1 cellular context compared by ENCODE assay signal in the genomic region with DNA sequence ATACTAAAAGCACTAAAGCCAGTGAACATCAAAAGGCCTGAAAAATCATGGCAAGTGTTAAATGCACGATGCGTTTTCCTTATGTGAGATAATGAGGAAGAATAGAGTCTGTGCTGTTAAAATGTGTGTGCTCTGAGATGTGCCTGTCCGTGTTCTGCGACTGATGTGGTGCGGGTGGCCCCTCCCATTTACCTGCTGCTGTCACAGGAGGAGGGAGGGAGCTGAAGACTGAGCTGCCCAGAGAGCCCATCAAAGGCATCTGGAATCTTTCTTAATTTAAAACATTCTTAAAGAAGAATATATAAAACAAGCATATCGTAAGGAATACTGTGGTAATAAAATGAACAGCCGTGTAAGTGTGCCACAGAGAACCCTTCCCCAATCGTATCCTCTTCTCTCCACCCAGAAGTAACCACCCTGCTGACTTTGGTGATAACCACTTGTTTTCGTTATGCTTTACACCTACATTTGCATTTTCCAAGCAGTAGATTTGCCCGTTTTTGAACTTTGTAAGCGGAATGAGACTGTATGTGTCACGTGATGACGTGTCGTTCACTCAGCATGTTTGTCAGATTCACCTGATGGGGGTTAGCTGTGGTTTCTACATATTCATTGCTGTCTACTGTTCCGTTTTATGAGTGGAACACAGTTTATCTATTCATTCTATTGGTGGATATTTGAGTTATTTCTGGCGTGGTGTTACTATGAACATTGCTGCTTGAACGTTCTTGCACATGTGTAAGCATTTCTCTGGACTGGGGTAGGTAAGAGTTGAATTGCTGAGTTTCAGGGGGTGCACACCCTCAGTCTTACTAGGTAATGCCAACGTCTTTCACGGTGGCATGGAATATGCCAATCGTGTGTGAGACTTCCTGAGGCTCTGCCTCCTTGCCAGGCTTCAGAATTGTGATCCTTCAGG.
TF ChIP-seq lines count a peak whose summit lies in the region.

No MANE protein-coding gene starts in this region.

TF ChIP-seq in K562, 482 proteins besides CTCF, POLR2A, EP300 and RAD21 (continued from another document and continues in another):
- TF ChIP-seq E2F1 (CRISPR knock-in tag; IDR thresholded peaks at IDR 0.05) = no peak
- TF ChIP-seq MAFF (IDR thresholded peaks at IDR 0.05; ENCODE audit: low read length) = 0 out of 2 replicates have a peak, but pooled peaks have one; percentile 2
- no peak for TF ChIP-seq NR0B1 (IDR thresholded peaks at IDR 0.05; ENCODE audit: partially characterized antibody)
- peak; percentile 11; the same call in 1 of the 2 replicates for TF ChIP-seq ZNF766 (CRISPR knock-in tag; conservative IDR thresholded peaks at IDR 0.05)
- TF ChIP-seq TRIM24 (IDR thresholded peaks at IDR 0.05) = peak in 1 of 2 experiments; percentile 68; a peak in 2 of 4 replicates
- no peak for TF ChIP-seq ZNF174 (CRISPR knock-in tag; IDR thresholded peaks at IDR 0.05)
- TF ChIP-seq RBBP5 (IDR thresholded peaks at IDR 0.05; ENCODE audit: borderline replicate concordance, insufficient read depth, low read length, poor library complexity, severe bottlenecking) = peak; percentile 29
- no peak for TF ChIP-seq SRSF3 (IDR thresholded peaks at IDR 0.05; ENCODE audit: insufficient read depth, low read length)
- 0 out of 2 replicates have a peak, but pooled peaks have one; percentile 12 for TF ChIP-seq ZNF3 (CRISPR knock-in tag; IDR thresholded peaks at IDR 0.05)
- TF ChIP-seq MTA3 (IDR thresholded peaks at IDR 0.05; ENCODE audit: borderline replicate concordance) = peak; percentile 42; the same call in 1 of the 2 replicates
- no peak for TF ChIP-seq NELFE (IDR thresholded peaks at IDR 0.05; ENCODE audit: insufficient read depth, insufficient read length)
- no peak for TF ChIP-seq RBM14 (IDR thresholded peaks at IDR 0.05; ENCODE audit: borderline replicate concordance, insufficient read depth, low read depth, low read length)
- TF ChIP-seq, protein P1, sequence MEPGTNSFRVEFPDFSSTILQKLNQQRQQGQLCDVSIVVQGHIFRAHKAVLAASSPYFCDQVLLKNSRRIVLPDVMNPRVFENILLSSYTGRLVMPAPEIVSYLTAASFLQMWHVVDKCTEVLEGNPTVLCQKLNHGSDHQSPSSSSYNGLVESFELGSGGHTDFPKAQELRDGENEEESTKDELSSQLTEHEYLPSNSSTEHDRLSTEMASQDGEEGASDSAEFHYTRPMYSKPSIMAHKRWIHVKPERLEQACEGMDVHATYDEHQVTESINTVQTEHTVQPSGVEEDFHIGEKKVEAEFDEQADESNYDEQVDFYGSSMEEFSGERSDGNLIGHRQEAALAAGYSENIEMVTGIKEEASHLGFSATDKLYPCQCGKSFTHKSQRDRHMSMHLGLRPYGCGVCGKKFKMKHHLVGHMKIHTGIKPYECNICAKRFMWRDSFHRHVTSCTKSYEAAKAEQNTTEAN (CRISPR knock-in tag; IDR thresholded peaks at IDR 0.05) = no peak
- TF ChIP-seq ZNF165 (CRISPR knock-in tag; IDR thresholded peaks at IDR 0.05; ENCODE audit: borderline replicate concordance) = no peak
- TF ChIP-seq C11orf30 (IDR thresholded peaks at IDR 0.05; ENCODE audit: low read depth) = no peak
- TF ChIP-seq SAFB (IDR thresholded peaks at IDR 0.05; ENCODE audit: borderline replicate concordance, low read depth, low read length) = no peak
- no peak for TF ChIP-seq RBM39 (optimal IDR thresholded peaks at IDR 0.05; ENCODE audit: low read depth, low read length)
- TF ChIP-seq HDAC2 (IDR thresholded peaks at IDR 0.05) = peak; percentile 80
- peak; percentile 81; the same call in 1 of the 2 replicates for TF ChIP-seq MTA1 (IDR thresholded peaks at IDR 0.05; ENCODE audit: borderline replicate concordance)
- TF ChIP-seq, protein P2, sequence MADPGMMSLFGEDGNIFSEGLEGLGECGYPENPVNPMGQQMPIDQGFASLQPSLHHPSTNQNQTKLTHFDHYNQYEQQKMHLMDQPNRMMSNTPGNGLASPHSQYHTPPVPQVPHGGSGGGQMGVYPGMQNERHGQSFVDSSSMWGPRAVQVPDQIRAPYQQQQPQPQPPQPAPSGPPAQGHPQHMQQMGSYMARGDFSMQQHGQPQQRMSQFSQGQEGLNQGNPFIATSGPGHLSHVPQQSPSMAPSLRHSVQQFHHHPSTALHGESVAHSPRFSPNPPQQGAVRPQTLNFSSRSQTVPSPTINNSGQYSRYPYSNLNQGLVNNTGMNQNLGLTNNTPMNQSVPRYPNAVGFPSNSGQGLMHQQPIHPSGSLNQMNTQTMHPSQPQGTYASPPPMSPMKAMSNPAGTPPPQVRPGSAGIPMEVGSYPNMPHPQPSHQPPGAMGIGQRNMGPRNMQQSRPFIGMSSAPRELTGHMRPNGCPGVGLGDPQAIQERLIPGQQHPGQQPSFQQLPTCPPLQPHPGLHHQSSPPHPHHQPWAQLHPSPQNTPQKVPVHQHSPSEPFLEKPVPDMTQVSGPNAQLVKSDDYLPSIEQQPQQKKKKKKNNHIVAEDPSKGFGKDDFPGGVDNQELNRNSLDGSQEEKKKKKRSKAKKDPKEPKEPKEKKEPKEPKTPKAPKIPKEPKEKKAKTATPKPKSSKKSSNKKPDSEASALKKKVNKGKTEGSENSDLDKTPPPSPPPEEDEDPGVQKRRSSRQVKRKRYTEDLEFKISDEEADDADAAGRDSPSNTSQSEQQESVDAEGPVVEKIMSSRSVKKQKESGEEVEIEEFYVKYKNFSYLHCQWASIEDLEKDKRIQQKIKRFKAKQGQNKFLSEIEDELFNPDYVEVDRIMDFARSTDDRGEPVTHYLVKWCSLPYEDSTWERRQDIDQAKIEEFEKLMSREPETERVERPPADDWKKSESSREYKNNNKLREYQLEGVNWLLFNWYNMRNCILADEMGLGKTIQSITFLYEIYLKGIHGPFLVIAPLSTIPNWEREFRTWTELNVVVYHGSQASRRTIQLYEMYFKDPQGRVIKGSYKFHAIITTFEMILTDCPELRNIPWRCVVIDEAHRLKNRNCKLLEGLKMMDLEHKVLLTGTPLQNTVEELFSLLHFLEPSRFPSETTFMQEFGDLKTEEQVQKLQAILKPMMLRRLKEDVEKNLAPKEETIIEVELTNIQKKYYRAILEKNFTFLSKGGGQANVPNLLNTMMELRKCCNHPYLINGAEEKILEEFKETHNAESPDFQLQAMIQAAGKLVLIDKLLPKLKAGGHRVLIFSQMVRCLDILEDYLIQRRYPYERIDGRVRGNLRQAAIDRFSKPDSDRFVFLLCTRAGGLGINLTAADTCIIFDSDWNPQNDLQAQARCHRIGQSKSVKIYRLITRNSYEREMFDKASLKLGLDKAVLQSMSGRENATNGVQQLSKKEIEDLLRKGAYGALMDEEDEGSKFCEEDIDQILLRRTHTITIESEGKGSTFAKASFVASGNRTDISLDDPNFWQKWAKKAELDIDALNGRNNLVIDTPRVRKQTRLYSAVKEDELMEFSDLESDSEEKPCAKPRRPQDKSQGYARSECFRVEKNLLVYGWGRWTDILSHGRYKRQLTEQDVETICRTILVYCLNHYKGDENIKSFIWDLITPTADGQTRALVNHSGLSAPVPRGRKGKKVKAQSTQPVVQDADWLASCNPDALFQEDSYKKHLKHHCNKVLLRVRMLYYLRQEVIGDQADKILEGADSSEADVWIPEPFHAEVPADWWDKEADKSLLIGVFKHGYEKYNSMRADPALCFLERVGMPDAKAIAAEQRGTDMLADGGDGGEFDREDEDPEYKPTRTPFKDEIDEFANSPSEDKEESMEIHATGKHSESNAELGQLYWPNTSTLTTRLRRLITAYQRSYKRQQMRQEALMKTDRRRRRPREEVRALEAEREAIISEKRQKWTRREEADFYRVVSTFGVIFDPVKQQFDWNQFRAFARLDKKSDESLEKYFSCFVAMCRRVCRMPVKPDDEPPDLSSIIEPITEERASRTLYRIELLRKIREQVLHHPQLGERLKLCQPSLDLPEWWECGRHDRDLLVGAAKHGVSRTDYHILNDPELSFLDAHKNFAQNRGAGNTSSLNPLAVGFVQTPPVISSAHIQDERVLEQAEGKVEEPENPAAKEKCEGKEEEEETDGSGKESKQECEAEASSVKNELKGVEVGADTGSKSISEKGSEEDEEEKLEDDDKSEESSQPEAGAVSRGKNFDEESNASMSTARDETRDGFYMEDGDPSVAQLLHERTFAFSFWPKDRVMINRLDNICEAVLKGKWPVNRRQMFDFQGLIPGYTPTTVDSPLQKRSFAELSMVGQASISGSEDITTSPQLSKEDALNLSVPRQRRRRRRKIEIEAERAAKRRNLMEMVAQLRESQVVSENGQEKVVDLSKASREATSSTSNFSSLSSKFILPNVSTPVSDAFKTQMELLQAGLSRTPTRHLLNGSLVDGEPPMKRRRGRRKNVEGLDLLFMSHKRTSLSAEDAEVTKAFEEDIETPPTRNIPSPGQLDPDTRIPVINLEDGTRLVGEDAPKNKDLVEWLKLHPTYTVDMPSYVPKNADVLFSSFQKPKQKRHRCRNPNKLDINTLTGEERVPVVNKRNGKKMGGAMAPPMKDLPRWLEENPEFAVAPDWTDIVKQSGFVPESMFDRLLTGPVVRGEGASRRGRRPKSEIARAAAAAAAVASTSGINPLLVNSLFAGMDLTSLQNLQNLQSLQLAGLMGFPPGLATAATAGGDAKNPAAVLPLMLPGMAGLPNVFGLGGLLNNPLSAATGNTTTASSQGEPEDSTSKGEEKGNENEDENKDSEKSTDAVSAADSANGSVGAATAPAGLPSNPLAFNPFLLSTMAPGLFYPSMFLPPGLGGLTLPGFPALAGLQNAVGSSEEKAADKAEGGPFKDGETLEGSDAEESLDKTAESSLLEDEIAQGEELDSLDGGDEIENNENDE (IDR thresholded peaks at IDR 0.05; ENCODE audit: low read depth, low read length) = no peak
- TF ChIP-seq CHCHD3 (CRISPR knock-in tag; IDR thresholded peaks at IDR 0.05) = no peak
- no peak for TF ChIP-seq JUNB (CRISPR knock-in tag; conservative IDR thresholded peaks at IDR 0.05)
- TF ChIP-seq, protein P3, sequence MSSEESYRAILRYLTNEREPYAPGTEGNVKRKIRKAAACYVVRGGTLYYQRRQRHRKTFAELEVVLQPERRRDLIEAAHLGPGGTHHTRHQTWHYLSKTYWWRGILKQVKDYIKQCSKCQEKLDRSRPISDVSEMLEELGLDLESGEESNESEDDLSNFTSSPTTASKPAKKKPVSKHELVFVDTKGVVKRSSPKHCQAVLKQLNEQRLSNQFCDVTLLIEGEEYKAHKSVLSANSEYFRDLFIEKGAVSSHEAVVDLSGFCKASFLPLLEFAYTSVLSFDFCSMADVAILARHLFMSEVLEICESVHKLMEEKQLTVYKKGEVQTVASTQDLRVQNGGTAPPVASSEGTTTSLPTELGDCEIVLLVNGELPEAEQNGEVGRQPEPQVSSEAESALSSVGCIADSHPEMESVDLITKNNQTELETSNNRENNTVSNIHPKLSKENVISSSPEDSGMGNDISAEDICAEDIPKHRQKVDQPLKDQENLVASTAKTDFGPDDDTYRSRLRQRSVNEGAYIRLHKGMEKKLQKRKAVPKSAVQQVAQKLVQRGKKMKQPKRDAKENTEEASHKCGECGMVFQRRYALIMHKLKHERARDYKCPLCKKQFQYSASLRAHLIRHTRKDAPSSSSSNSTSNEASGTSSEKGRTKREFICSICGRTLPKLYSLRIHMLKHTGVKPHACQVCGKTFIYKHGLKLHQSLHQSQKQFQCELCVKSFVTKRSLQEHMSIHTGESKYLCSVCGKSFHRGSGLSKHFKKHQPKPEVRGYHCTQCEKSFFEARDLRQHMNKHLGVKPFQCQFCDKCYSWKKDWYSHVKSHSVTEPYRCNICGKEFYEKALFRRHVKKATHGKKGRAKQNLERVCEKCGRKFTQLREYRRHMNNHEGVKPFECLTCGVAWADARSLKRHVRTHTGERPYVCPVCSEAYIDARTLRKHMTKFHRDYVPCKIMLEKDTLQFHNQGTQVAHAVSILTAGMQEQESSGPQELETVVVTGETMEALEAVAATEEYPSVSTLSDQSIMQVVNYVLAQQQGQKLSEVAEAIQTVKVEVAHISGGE (CRISPR knock-in tag; IDR thresholded peaks at IDR 0.05) = peak in 1 of 3 experiments; percentile 79; a peak in 2 of 6 replicates
- no peak for TF ChIP-seq ZNF41 (CRISPR knock-in tag; conservative IDR thresholded peaks at IDR 0.05)
- 0 out of 2 replicates have a peak, but pooled peaks have one; percentile 48 for TF ChIP-seq CREB1 (IDR thresholded peaks at IDR 0.05)
- TF ChIP-seq CREB1 (CRISPR knock-in tag; IDR thresholded peaks at IDR 0.05) = peak; percentile 73
- peak; percentile 58 for TF ChIP-seq FOXM1 (IDR thresholded peaks at IDR 0.05; ENCODE audit: low read depth)
- no peak for TF ChIP-seq FOXM1 (CRISPR knock-in tag; IDR thresholded peaks at IDR 0.05; ENCODE audit: low read depth)
- no peak for TF ChIP-seq TARDBP (IDR thresholded peaks at IDR 0.05)
- no peak for TF ChIP-seq GATAD2A (IDR thresholded peaks at IDR 0.05)
- TF ChIP-seq ARID1B (IDR thresholded peaks at IDR 0.05) = peak; percentile 55
